19 cellular contexts compared by ENCODE assay signal in genomic region chr9:86749530-86750275, GRCh38.
DNase-seq lines count a peak whose midpoint lies in the region; FAIRE-seq and TF ChIP-seq lines count a peak whose summit lies in the region.
"Had no signal": no experiment of that assay in that cellular context is flagged by ENCODE, and none has a peak within 500 bp of the region (broad histone marks: within the 10 kb centered on the region; RNA-seq: fewer than 3 reads in every experiment).

No MANE protein-coding gene starts in this region.

- no peak overlapping the region for H3K4me3 ChIP-seq in astrocyte (ENCODE audit: insufficient read depth, low read depth, low read length)
- H3K4me3 ChIP-seq in cardiac muscle cell = no peak overlapping the region
- H3K4me3 ChIP-seq in smooth muscle cell = no peak overlapping the region
- H3K4me3 ChIP-seq: HAP-1, left lung, Peyer's patch had no signal

- no peaks in the 10 kb centered on the region for H3K36me3 Mint-ChIP-seq in HFFc6 (ENCODE audit: low read depth)
- no peaks in the 10 kb centered on the region for H3K36me3 Mint-ChIP-seq in astrocyte (ENCODE audit: low read depth, unreplicated experiment)
- H3K36me3 Mint-ChIP-seq: natural killer cell; stimulated activated effector memory CD8-positive, alpha-beta T cell treated with anti-CD3 and anti-CD28 coated beads, Interleukin-12 subunit alpha, Interleukin-12 subunit beta, amount 100 ng/mL, for 72 hours had no signal

- H4K20me1 ChIP-seq in astrocyte (ENCODE audit: insufficient read depth, low read length) (no peaks in the 10 kb centered on the region), smooth muscle cell (ENCODE audit: low read depth) (no peaks in the 10 kb centered on the region)

- H3K4me1 ChIP-seq in astrocyte (ENCODE audit: insufficient read depth, low read length) = no peaks in the 10 kb centered on the region
- no peaks in the 10 kb centered on the region for H3K4me1 ChIP-seq in cardiac muscle cell (ENCODE audit: low read depth)
- no peaks in the 10 kb centered on the region for H3K4me1 ChIP-seq in smooth muscle cell (ENCODE audit: low read depth)
- H3K4me1 ChIP-seq: HAP-1, left lung, Peyer's patch had no signal

- H3K9ac ChIP-seq in astrocyte (ENCODE audit: low read length) (no peak overlapping the region), smooth muscle cell (ENCODE audit: low read depth) (no peak overlapping the region)

- no peak overlapping the region for H2AFZ ChIP-seq in astrocyte (ENCODE audit: low read depth, low read length)
- peak overlapping the region; percentile 59 for H2AFZ ChIP-seq in smooth muscle cell (ENCODE audit: low read depth)

- no peaks in the 10 kb centered on the region for H3K79me2 ChIP-seq in astrocyte (ENCODE audit: insufficient read depth, low read length)
- no peaks in the 10 kb centered on the region for H3K79me2 ChIP-seq in smooth muscle cell (ENCODE audit: low read depth)

- 42% methylated on average over 5 of the region's 5 CpGs for WGBS in smooth muscle cell (ENCODE audit: low lambda C conversion rate)

- H3F3A ChIP-seq in smooth muscle cell (ENCODE audit: low read depth) = no peaks in the 10 kb centered on the region

- DNase-seq in HFFc6 (peak; percentile 54), astrocyte (ENCODE audit: low read depth) (peak; percentile 79), cardiac muscle cell (ENCODE audit: low read depth in 1 of 2, low spot score in 1 of 2) (peak; percentile 28 to 93), smooth muscle cell (lab: John Stamatoyannopoulos, UW; ENCODE audit: unreplicated experiment) (no peak), GM12892 (ENCODE audit: insufficient read length) (no peak), GOT3 (lab: John Stamatoyannopoulos, UW) (no peak), T1000 (lab: John Stamatoyannopoulos, UW) (no peak)
- DNase-seq: activated CD4-positive, alpha-beta T cell treated with anti-CD3 and anti-CD28 coated beads, Interleukin-2, amount 50 U/mL, for 1 hour; effector CD4-positive, alpha-beta T cell; left lung; natural killer cell; NCI-H146; NCI-H446 treated with DMSO at 0.1 percent for 48 hours; Peyer's patch; stimulated activated CD4-positive, alpha-beta T cell treated with anti-CD3 and anti-CD28 coated beads, Interleukin-4, amount 100 ng/mL, for 4 hours; T-helper 2 cell had no signal

- peaks cover 3% of the 10 kb centered on the region for H3K27me3 ChIP-seq in astrocyte (ENCODE audit: insufficient read depth, low read length)
- H3K27me3 ChIP-seq in cardiac muscle cell = no peaks in the 10 kb centered on the region
- H3K27me3 ChIP-seq in smooth muscle cell (ENCODE audit: low read depth) = no peaks in the 10 kb centered on the region
- H3K27me3 ChIP-seq: Peyer's patch had no signal

- peaks cover 32% of the 10 kb centered on the region for H3K4me1 Mint-ChIP-seq in HFFc6 (ENCODE audit: low read depth)
- peaks cover 19% of the 10 kb centered on the region for H3K4me1 Mint-ChIP-seq in astrocyte (ENCODE audit: low read depth, unreplicated experiment)
- H3K4me1 Mint-ChIP-seq: natural killer cell; stimulated activated effector memory CD8-positive, alpha-beta T cell treated with anti-CD3 and anti-CD28 coated beads, Interleukin-12 subunit alpha, Interleukin-12 subunit beta, amount 100 ng/mL, for 72 hours had no signal

- H3K27ac ChIP-seq in astrocyte (ENCODE audit: low read depth, low read length) (no peak overlapping the region), cardiac muscle cell (no peak overlapping the region), smooth muscle cell (ENCODE audit: low read depth) (peak overlapping the region; percentile 64)
- H3K27ac ChIP-seq: left lung, Peyer's patch had no signal

- H3K4me3 Mint-ChIP-seq in HFFc6 = no peak overlapping the region
- no peak overlapping the region for H3K4me3 Mint-ChIP-seq in astrocyte (ENCODE audit: unreplicated experiment)
- H3K4me3 Mint-ChIP-seq: activated T-helper 1 cell treated with anti-CD3 and anti-CD28 coated beads, Interleukin-12 subunit alpha, Interleukin-12 subunit beta, Interleukin-2, Interleukin-4 antibody, amounts not matched to agents 30 ng/mL and 10 ng/mL and 1 ng/mL, durations not matched to agents 14 hours and 24 hours and 36 hours; natural killer cell; stimulated activated effector memory CD8-positive, alpha-beta T cell treated with anti-CD3 and anti-CD28 coated beads, Interleukin-12 subunit alpha, Interleukin-12 subunit beta, amount 100 ng/mL, for 72 hours had no signal

- TF ChIP-seq CTCF in HFFc6 (IDR thresholded peaks at IDR 0.05) = no peak
- TF ChIP-seq CTCF in astrocyte (IDR thresholded peaks at IDR 0.05; ENCODE audit: insufficient read depth, low read depth, low read length) = no peak
- no peak for TF ChIP-seq CTCF in cardiac muscle cell (IDR thresholded peaks at IDR 0.05; ENCODE audit: low read depth, low read length)
- no peak for TF ChIP-seq CTCF in smooth muscle cell (IDR thresholded peaks at IDR 0.05; ENCODE audit: borderline replicate concordance, insufficient read depth, poor library complexity, severe bottlenecking)

- H3K27ac Mint-ChIP-seq in HFFc6 = peak overlapping the region; percentile 38
- H3K27ac Mint-ChIP-seq in astrocyte (ENCODE audit: unreplicated experiment) = peak overlapping the region; percentile 35
- H3K27ac Mint-ChIP-seq: activated T-helper 1 cell treated with anti-CD3 and anti-CD28 coated beads, Interleukin-12 subunit alpha, Interleukin-12 subunit beta, Interleukin-2, Interleukin-4 antibody, amounts not matched to agents 30 ng/mL and 10 ng/mL and 1 ng/mL, durations not matched to agents 14 hours and 24 hours and 36 hours; natural killer cell; stimulated activated effector memory CD8-positive, alpha-beta T cell treated with anti-CD3 and anti-CD28 coated beads, Interleukin-12 subunit alpha, Interleukin-12 subunit beta, amount 100 ng/mL, for 72 hours had no signal

- H3K36me3 ChIP-seq in astrocyte (ENCODE audit: insufficient read depth, low read length) = no peaks in the 10 kb centered on the region
- no peaks in the 10 kb centered on the region for H3K36me3 ChIP-seq in cardiac muscle cell
- H3K36me3 ChIP-seq in smooth muscle cell (ENCODE audit: low read depth) = no peaks in the 10 kb centered on the region
- H3K36me3 ChIP-seq: HAP-1, left lung, Peyer's patch had no signal

- FAIRE-seq in astrocyte (lab: Jason Lieb, UNC) = no peak
- FAIRE-seq in GM12892 (lab: Jason Lieb, UNC) = no peak

- no peak overlapping the region for H3K4me2 ChIP-seq in astrocyte (ENCODE audit: low read length)
- H3K4me2 ChIP-seq in smooth muscle cell = peak overlapping the region; percentile 64

- peaks cover 4% of the 10 kb centered on the region for H3K27me3 Mint-ChIP-seq in HFFc6 (ENCODE audit: insufficient read depth)
- peaks cover 2% of the 10 kb centered on the region for H3K27me3 Mint-ChIP-seq in astrocyte (ENCODE audit: low read depth, unreplicated experiment)

- TF ChIP-seq POLR2A in GM12892 (IDR thresholded peaks at IDR 0.05; ENCODE audit: low read depth, low read length) = no peak

- H3K9me3 ChIP-seq in astrocyte (ENCODE audit: insufficient read depth, low read depth, low read length) (no peaks in the 10 kb centered on the region), cardiac muscle cell (ENCODE audit: low read depth) (no peaks in the 10 kb centered on the region), smooth muscle cell (replicated peaks; ENCODE audit: low read depth) (no peaks in the 10 kb centered on the region)
- H3K9me3 ChIP-seq: HAP-1, left lung, Peyer's patch had no signal

- H3K9me3 Mint-ChIP-seq in HFFc6 (no peaks in the 10 kb centered on the region), astrocyte (ENCODE audit: unreplicated experiment) (no peaks in the 10 kb centered on the region)
- H3K9me3 Mint-ChIP-seq: activated T-helper 1 cell treated with anti-CD3 and anti-CD28 coated beads, Interleukin-12 subunit alpha, Interleukin-12 subunit beta, Interleukin-2, Interleukin-4 antibody, amounts not matched to agents 30 ng/mL and 10 ng/mL and 1 ng/mL, durations not matched to agents 14 hours and 24 hours and 36 hours; natural killer cell; stimulated activated effector memory CD8-positive, alpha-beta T cell treated with anti-CD3 and anti-CD28 coated beads, Interleukin-12 subunit alpha, Interleukin-12 subunit beta, amount 100 ng/mL, for 72 hours had no signal

Comparison
In these comparisons a context has a peak if more than half of its experiments do, and no peak if none do; other contexts are left out.
1. DNase-seq: peak in HFFc6 (single experiment), astrocyte (single experiment) and cardiac muscle cell (2 of 2); none in smooth muscle cell (single experiment), GM12892 (single experiment), GOT3 (single experiment) and T1000 (single experiment).